In genomic region chr10:132574783-132575319, GRCh38 we compare ENCODE assay signal across 10 cellular contexts. TPM values are rescaled to one million over a fixed set of nuclear protein-coding genes. Genes with fewer than 3 reads are reported as not detected.
A peak's percentile ranks its signal among the peaks of the same experiment; 100 is the strongest.
DNase-seq lines count a peak whose midpoint lies in the region; ATAC-seq and TF ChIP-seq lines count a peak whose summit lies in the region.
"Had no signal": no experiment of that assay in that cellular context is flagged by ENCODE, and none has a peak within 500 bp of the region (broad histone marks: within the 10 kb centered on the region; RNA-seq: fewer than 3 reads in every experiment).

No MANE protein-coding gene starts in this region.

- no peak overlapping the region for H4K12ac ChIP-seq in trophoblast cell (ENCODE audit: low read depth, low read length)

- intact Hi-C loops in testis (cut with DNase I; ENCODE audit: low total_unique reads): no loop called here

- no peak overlapping the region for H3K9ac ChIP-seq in endodermal cell (ENCODE audit: extremely low read depth, low read length, poor library complexity, severe bottlenecking)
- no peak overlapping the region for H3K9ac ChIP-seq in trophoblast cell (ENCODE audit: low read length)
- H3K9ac ChIP-seq: SK-N-SH had no signal

- peak overlapping the region; percentile 21 for H2BK12ac ChIP-seq in trophoblast cell (ENCODE audit: low read length)

- no peaks in the 10 kb centered on the region for H3K9me3 Mint-ChIP-seq in endodermal cell

- H4K8ac ChIP-seq in trophoblast cell (ENCODE audit: low read depth, low read length): peak overlapping the region; percentile 5

- H3K36me3 ChIP-seq in endodermal cell (ENCODE audit: control insufficient read depth, insufficient read depth, low read length) (no peaks in the 10 kb centered on the region), trophoblast cell (ENCODE audit: control insufficient read depth in 1 of 2, insufficient read depth in 2 of 2, low read length in 2 of 2) (no peaks in the 10 kb centered on the region), testis (ENCODE audit: low read depth, missing control alignments) (no peaks in the 10 kb centered on the region)

- no peaks in the 10 kb centered on the region for H3K27me3 ChIP-seq in endodermal cell (ENCODE audit: control insufficient read depth, insufficient read depth, low read length, poor library complexity, severe bottlenecking)
- no peaks in the 10 kb centered on the region for H3K27me3 ChIP-seq in trophoblast cell (ENCODE audit: insufficient read depth, low read length)
- H3K27me3 ChIP-seq in testis: no peaks in the 10 kb centered on the region

- H3K27ac ChIP-seq in endodermal cell (ENCODE audit: low read depth, low read length): no peak overlapping the region
- H3K27ac ChIP-seq in trophoblast cell (ENCODE audit: low read depth, low read length): peak overlapping the region; percentile 59
- H3K27ac ChIP-seq in testis: no peak overlapping the region

- no peak overlapping the region for H2BK120ac ChIP-seq in trophoblast cell (ENCODE audit: insufficient read depth, low read length, poor library complexity)

- H3K4me3 ChIP-seq in GM12875 (ENCODE audit: low read depth, low read length) (peak overlapping the region; percentile 40), endodermal cell (ENCODE audit: low read length) (no peak overlapping the region), trophoblast cell (ENCODE audit: low read depth, low read length) (no peak overlapping the region), testis (no peak overlapping the region)

- H3K18ac ChIP-seq in trophoblast cell (ENCODE audit: low read length): peak overlapping the region; percentile 23

- H2BK5ac ChIP-seq in trophoblast cell (ENCODE audit: low read depth, low read length, poor library complexity): peak overlapping the region; percentile 13

- TF ChIP-seq POLR2A in testis (IDR thresholded peaks at IDR 0.05): no peak

- H3K4me3 Mint-ChIP-seq in endodermal cell: no peak overlapping the region

- H3K4ac ChIP-seq in trophoblast cell (ENCODE audit: low read depth, low read length): peak overlapping the region; percentile 7

- H3K9me3 ChIP-seq in endodermal cell (ENCODE audit: control insufficient read depth, low read length) (no peaks in the 10 kb centered on the region), trophoblast cell (ENCODE audit: insufficient read depth, low read depth, low read length) (no peaks in the 10 kb centered on the region), testis (no peaks in the 10 kb centered on the region)
- H3K9me3 ChIP-seq: SK-N-SH had no signal

- H3K79me1 ChIP-seq in trophoblast cell (ENCODE audit: low read length): peaks cover 29% of the 10 kb centered on the region

- H3K14ac ChIP-seq in trophoblast cell (ENCODE audit: low read length): no peak overlapping the region

- peaks cover 6% of the 10 kb centered on the region for H3K79me2 ChIP-seq in trophoblast cell (ENCODE audit: control insufficient read depth, insufficient read depth, low read length, poor library complexity)

- H4K91ac ChIP-seq in trophoblast cell (ENCODE audit: low read depth, low read length): peak overlapping the region; percentile 41

- no peaks in the 10 kb centered on the region for H3K4me1 Mint-ChIP-seq in endodermal cell

- no peak overlapping the region for H3K23ac ChIP-seq in trophoblast cell (ENCODE audit: low read length)

- ATAC-seq in HG02759 (IDR thresholded peaks at IDR 0.05; ENCODE audit: unreplicated experiment) (no peak), GM21381 (IDR thresholded peaks at IDR 0.05; ENCODE audit: unreplicated experiment) (no peak)

- no peak overlapping the region for H2AK5ac ChIP-seq in trophoblast cell (ENCODE audit: low read length)

- H3K4me1 ChIP-seq in endodermal cell (ENCODE audit: control insufficient read depth, insufficient read depth, low read length) (peaks cover 10% of the 10 kb centered on the region), trophoblast cell (ENCODE audit: control insufficient read depth in 1 of 2, insufficient read depth in 2 of 2, low read length in 2 of 2) (peaks cover 37% of the 10 kb centered on the region in 2 experiments), testis (peaks cover 43% of the 10 kb centered on the region)

- WGBS in endodermal cell (ENCODE audit: insufficient coverage in 1 of 2, insufficient read length in 1 of 2), 2 experiments: 82 to 83% methylated on average over 12 to 19 of the region's 19 CpGs
- WGBS in trophoblast cell (ENCODE audit: extremely low coverage, insufficient coverage, insufficient read length): no CpG with 5 or more reads among the region's 19 CpGs
- WGBS in testis, 2 donors: 61 to 74% methylated on average over 16 to 19 of the region's 19 CpGs

- no peaks in the 10 kb centered on the region for H3K36me3 Mint-ChIP-seq in endodermal cell (ENCODE audit: low read depth)

- no peak for TF ChIP-seq CTCF in GM12875 (IDR thresholded peaks at IDR 0.05; ENCODE audit: borderline replicate concordance, insufficient read depth, low read depth, low read length)
- TF ChIP-seq CTCF in endodermal cell (conservative IDR thresholded peaks at IDR 0.05): no peak
- TF ChIP-seq CTCF in testis (IDR thresholded peaks at IDR 0.05): no peak

- DNase-seq in MV-4-11 (lab: John Stamatoyannopoulos, UW) (peak; percentile 76), endodermal cell (peak; percentile 76), trophoblast cell (peak in 1 of 2 donors; percentile 31), testis (no peak), DMS 273 (lab: John Stamatoyannopoulos, UW; ENCODE audit: unreplicated experiment) (no peak)
- DNase-seq: effector CD4-positive, alpha-beta T cell; SK-N-SH had no signal

- H3K4me2 ChIP-seq in trophoblast cell (ENCODE audit: low read length): peak overlapping the region; percentile 46
- H3K4me2 ChIP-seq: SK-N-SH had no signal

- H3K27ac Mint-ChIP-seq in endodermal cell: no peak overlapping the region

- H2AFZ ChIP-seq in trophoblast cell (ENCODE audit: insufficient read depth, low read length, poor library complexity): no peak overlapping the region

- peaks cover 1% of the 10 kb centered on the region for H3K27me3 Mint-ChIP-seq in endodermal cell (ENCODE audit: insufficient read depth)

RNA-seq across cellular contexts. Expression of gene INPP5A, which starts 37.3 kb away (rescaled TPM):
- total RNA-seq in endodermal cell: 10 to 100 TPM; 20.7 to 26.7 TPM
- 21.7 TPM for polyA plus RNA-seq in endodermal cell (2013, experiment 1 of 2)
- 20.9 TPM for polyA plus RNA-seq in endodermal cell (2013, experiment 2 of 2)
- polyA plus RNA-seq in trophoblast cell (2013): 25.7 and 25.9 TPM in 2 replicates
- 100 to 1,000 TPM in 1 of 2 donors, 10 to 100 TPM in 1; 73.0 to 103 TPM for total RNA-seq in testis
- 54.1 TPM for polyA plus RNA-seq in testis (ENCODE audit: insufficient read depth, low read depth, low replicate concordance)

Comparison
In these comparisons a context has a peak if more than half of its experiments do, and no peak if none do; other contexts are left out.
1. DNase-seq: peak in MV-4-11 (single experiment) and endodermal cell (single experiment); none in testis (single experiment) and DMS 273 (single experiment).